In the genomic region with DNA sequence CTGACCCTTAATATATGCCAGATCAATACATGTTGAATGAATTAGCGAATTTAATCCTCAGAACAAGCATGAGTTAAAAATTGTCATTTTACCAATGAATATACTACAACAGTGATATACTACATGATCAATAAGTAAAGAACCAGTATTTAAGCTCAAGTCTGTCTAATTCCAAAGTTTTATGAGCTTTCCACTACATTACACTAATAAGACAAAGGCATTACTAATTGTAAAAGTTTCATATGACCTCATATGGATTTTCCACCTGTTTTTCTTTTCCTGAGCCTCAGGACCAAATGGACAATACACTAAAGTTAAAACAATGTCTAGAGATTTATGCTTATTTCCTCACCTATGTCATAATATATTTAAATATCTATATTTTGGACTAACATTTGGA, we compare ENCODE assay signal across 31 cellular contexts.
DNase-seq lines count a peak whose midpoint lies in the region; ATAC-seq, FAIRE-seq and TF ChIP-seq lines count a peak whose summit lies in the region.
"Had no signal": no experiment of that assay in that cellular context is flagged by ENCODE, and none has a peak within 500 bp of the region (broad histone marks: within the 10 kb centered on the region; RNA-seq: fewer than 3 reads in every experiment).

No MANE protein-coding gene starts in this region.

- no peak for TF ChIP-seq CTCF in HFFc6 (IDR thresholded peaks at IDR 0.05)
- TF ChIP-seq CTCF in endothelial cell of umbilical vein (IDR thresholded peaks at IDR 0.05; ENCODE audit: extremely low read depth in 1 of 2, insufficient read depth in 1 of 2, low read depth in 1 of 2, low read length in 2 of 2) = no peak
- TF ChIP-seq CTCF in thoracic aorta (IDR thresholded peaks at IDR 0.05) = no peak

- H3K9me3 ChIP-seq in SJCRH30 (replicated peaks) (no peaks in the 10 kb centered on the region), endothelial cell of umbilical vein (replicated peaks; ENCODE audit: control insufficient read depth, insufficient read depth, low read length) (no peaks in the 10 kb centered on the region), thoracic aorta (no peaks in the 10 kb centered on the region)
- H3K9me3 ChIP-seq: vagina had no signal

- H3K4me3 Mint-ChIP-seq in HFFc6 = peak overlapping the region; percentile 50; the same call in 1 of the 2 replicates
- H3K4me3 Mint-ChIP-seq: GM23338; neural progenitor cell; stimulated activated naive CD8-positive, alpha-beta T cell treated with anti-CD3 and anti-CD28 coated beads, Interleukin-15, amount 100 ng/mL, for 72 hours had no signal

- DNase-seq in HFFc6 = no peak
- peak in 1 of 2 experiments; percentile 60 for DNase-seq in SJCRH30
- peak; percentile 59 for DNase-seq in endothelial cell of umbilical vein (ENCODE audit: low read depth, low spot score)
- DNase-seq in thoracic aorta (ENCODE audit: low spot score) = no peak
- DNase-seq in NCI-H2107 (lab: John Stamatoyannopoulos, UW) = no peak
- DNase-seq: activated CD4-positive, alpha-beta T cell treated with anti-CD3 and anti-CD28 coated beads for 48 hours; activated T-cell treated with anti-CD3 and anti-CD28 coated beads for 4 hours; amygdala; C1 segment of cervical spinal cord; DMS79; effector CD8-positive, alpha-beta T cell; hippocampal formation; NCI-H1105; NCI-H526; right cardiac atrium; stimulated activated CD8-positive, alpha-beta memory T cell treated with anti-CD3 and anti-CD28 coated beads, Interleukin-4, amount 100 ng/mL, for 48 hours; stimulated activated naive CD8-positive, alpha-beta T cell treated with anti-CD3 and anti-CD28 coated beads, Interleukin-15, amount 100 ng/mL, for 72 hours; T1000; WERI-Rb-1 had no signal

- H3K79me2 ChIP-seq in endothelial cell of umbilical vein (ENCODE audit: control insufficient read depth, insufficient read depth, low read length) = no peaks in the 10 kb centered on the region

- H3K9ac ChIP-seq in endothelial cell of umbilical vein (replicated peaks; ENCODE audit: extremely low read depth, insufficient read depth, low read length) = peak overlapping the region; percentile 67
- H3K9ac ChIP-seq: neural progenitor cell had no signal

- intact Hi-C loops in endothelial cell of umbilical vein (cut with micrococcal nuclease) = loop anchor here (1.0 to 5.0 kb wide), 4 partner anchors 47 to 138 kb away; a partner anchor contains a TSS

- CTCF ChIA-PET in endothelial cell of umbilical vein (lab: Charles Lee) = interaction anchor here (1.0 to 1.4 kb wide), 6 partner anchors 10 to 93 kb away, joined by 3 to 4 read pairs (median 3); no protein-coding TSS in a partner anchor

- BruUV-seq in endothelial cell of umbilical vein (replicated peaks; lab: Mats Ljungman, UMichigan) = no TSS peak

- H3K27ac ChIP-seq in SJCRH30 (peak overlapping the region; percentile 93), endothelial cell of umbilical vein (ENCODE audit: insufficient read depth, low read depth, low read length) (peak overlapping the region; percentile 81), thoracic aorta (peak overlapping the region; percentile 38 to 43)
- H3K27ac ChIP-seq: epithelial cell of prostate, neural progenitor cell, vagina, WERI-Rb-1 had no signal

- POLR2A ChIA-PET in endothelial cell of umbilical vein (lab: Charles Lee) = no interaction called here

- H3K36me3 Mint-ChIP-seq in HFFc6 (ENCODE audit: low read depth) = no peaks in the 10 kb centered on the region

- H3K4me1 Mint-ChIP-seq in HFFc6 (ENCODE audit: low read depth) = peaks cover 74% of the 10 kb centered on the region
- H3K4me1 Mint-ChIP-seq: stimulated activated naive CD8-positive, alpha-beta T cell treated with anti-CD3 and anti-CD28 coated beads, Interleukin-15, amount 100 ng/mL, for 72 hours had no signal

- H3K27me3 ChIP-seq in SJCRH30 (no peaks in the 10 kb centered on the region), endothelial cell of umbilical vein (ENCODE audit: control insufficient read depth in 2 of 2, insufficient read depth in 2 of 2, low read length in 2 of 2) (no peaks in the 10 kb centered on the region), thoracic aorta (replicated peaks; ENCODE audit: insufficient read depth) (no peaks in the 10 kb centered on the region)
- H3K27me3 ChIP-seq: neural progenitor cell, vagina had no signal

- ATAC-seq in thoracic aorta (ENCODE audit: insufficient number of reproducible peaks, low FRiP score, low read depth) (no peak), GM18861 (IDR thresholded peaks at IDR 0.05; ENCODE audit: unreplicated experiment) (no peak), GM21717 (IDR thresholded peaks at IDR 0.05; ENCODE audit: unreplicated experiment) (no peak)
- ATAC-seq: activated naive CD4-positive, alpha-beta T cell treated with anti-CD3 and anti-CD28 coated beads, Interleukin-2, amount 50 U/mL, for 72 hours; GM23338; Panc1; stimulated activated naive CD8-positive, alpha-beta T cell treated with anti-CD3 and anti-CD28 coated beads, Interleukin-15, amount 100 ng/mL, for 72 hours had no signal

- FAIRE-seq in endothelial cell of umbilical vein (lab: Jason Lieb, UNC) = no peak
- FAIRE-seq: colon, G401.6 had no signal

- peak overlapping the region; percentile 62 for H3K4me2 ChIP-seq in endothelial cell of umbilical vein (ENCODE audit: insufficient read depth, low read length)
- H3K4me2 ChIP-seq: GM23338, neural progenitor cell had no signal

- no peak overlapping the region for H2AFZ ChIP-seq in endothelial cell of umbilical vein (ENCODE audit: low read depth, low read length)
- H2AFZ ChIP-seq: GM23338, neural progenitor cell had no signal

- dilution Hi-C loops in endothelial cell of umbilical vein (cut with MboI; ENCODE audit: extremely low pct_ligation_motif_present, low sequenced_read_pairs) = no loop called here

- H3K9me1 ChIP-seq in endothelial cell of umbilical vein (replicated peaks; ENCODE audit: control insufficient read depth, extremely low read depth, insufficient read depth, low read length) = no peaks in the 10 kb centered on the region

- H3K4me3 ChIP-seq in SJCRH30 (no peak overlapping the region), endothelial cell of umbilical vein (replicated peaks in 1 of 3; ENCODE audit: insufficient read depth in 1 of 3, low read depth in 1 of 3, low read length in 3 of 3) (no peak overlapping the region), thoracic aorta (peak overlapping the region; percentile 42)
- H3K4me3 ChIP-seq: GM23338, lung, neural progenitor cell, vagina had no signal

- no peak for TF ChIP-seq POLR2A in endothelial cell of umbilical vein (IDR thresholded peaks at IDR 0.05; ENCODE audit: low read depth, low read length)

- H4K20me1 ChIP-seq in endothelial cell of umbilical vein (replicated peaks; ENCODE audit: control insufficient read depth, extremely low read depth, insufficient read depth, low read length) = no peaks in the 10 kb centered on the region

- H3K27ac Mint-ChIP-seq in HFFc6 = no peak overlapping the region; the same call in 1 of the 2 replicates
- H3K27ac Mint-ChIP-seq: activated naive CD4-positive, alpha-beta T cell treated with anti-CD3 and anti-CD28 coated beads, Interleukin-2, amount 50 U/mL, for 72 hours; activated T-helper 2 cell treated with anti-CD3 and anti-CD28 coated beads, Interferon-gamma antibody, Interleukin-2, Interleukin-4, amounts not matched to agents 10 μg/mL and 5 μg/mL and 100 μg/mL, durations not matched to agents 14 hours and 24 hours and 36 hours; GM23338; neural progenitor cell; stimulated activated naive CD8-positive, alpha-beta T cell treated with anti-CD3 and anti-CD28 coated beads, Interleukin-15, amount 100 ng/mL, for 72 hours had no signal

- H3K36me3 ChIP-seq in SJCRH30 = peaks cover 10% of the 10 kb centered on the region; the same call in 1 of the 2 replicates
- H3K36me3 ChIP-seq in endothelial cell of umbilical vein (ENCODE audit: control insufficient read depth in 2 of 2, extremely low read depth in 1 of 2, insufficient read depth in 2 of 2, low read length in 2 of 2) = no peaks in the 10 kb centered on the region
- no peaks in the 10 kb centered on the region for H3K36me3 ChIP-seq in thoracic aorta
- H3K36me3 ChIP-seq: neural progenitor cell, vagina, WERI-Rb-1 had no signal

- no peaks in the 10 kb centered on the region for H3K27me3 Mint-ChIP-seq in HFFc6 (ENCODE audit: insufficient read depth)
- H3K27me3 Mint-ChIP-seq: stimulated activated naive CD8-positive, alpha-beta T cell treated with anti-CD3 and anti-CD28 coated beads, Interleukin-15, amount 100 ng/mL, for 72 hours had no signal

- H3K4me1 ChIP-seq in SJCRH30 = peaks cover 59% of the 10 kb centered on the region
- peaks cover 51% of the 10 kb centered on the region for H3K4me1 ChIP-seq in endothelial cell of umbilical vein (ENCODE audit: control insufficient read depth, extremely low read depth, insufficient read depth, low read length)
- H3K4me1 ChIP-seq in thoracic aorta (ENCODE audit: control insufficient read depth in 1 of 2, low read depth in 2 of 2) = peaks cover 40 to 64% of the 10 kb centered on the region in 2 donors
- H3K4me1 ChIP-seq: neural progenitor cell had no signal

- no peaks in the 10 kb centered on the region for H3K9me3 Mint-ChIP-seq in HFFc6
- H3K9me3 Mint-ChIP-seq: activated naive CD4-positive, alpha-beta T cell treated with anti-CD3 and anti-CD28 coated beads, Interleukin-2, amount 50 U/mL, for 72 hours; activated T-helper 2 cell treated with anti-CD3 and anti-CD28 coated beads, Interferon-gamma antibody, Interleukin-2, Interleukin-4, amounts not matched to agents 10 μg/mL and 5 μg/mL and 100 μg/mL, durations not matched to agents 14 hours and 24 hours and 36 hours; GM23338; neural progenitor cell; stimulated activated naive CD8-positive, alpha-beta T cell treated with anti-CD3 and anti-CD28 coated beads, Interleukin-15, amount 100 ng/mL, for 72 hours had no signal

TF ChIP-seq in endothelial cell of umbilical vein, 7 proteins besides CTCF, POLR2A, EP300 and RAD21:
- no peak for TF ChIP-seq EZH2 (IDR thresholded peaks at IDR 0.05; ENCODE audit: borderline replicate concordance, low read depth, low read length, severe bottlenecking)
- TF ChIP-seq FOS (IDR thresholded peaks at IDR 0.05; ENCODE audit: borderline replicate concordance, insufficient read depth, low read length) = no peak
- TF ChIP-seq JUN (IDR thresholded peaks at IDR 0.05; ENCODE audit: borderline replicate concordance, insufficient read depth, insufficient read length, low read depth) = no peak
- TF ChIP-seq, protein P1, sequence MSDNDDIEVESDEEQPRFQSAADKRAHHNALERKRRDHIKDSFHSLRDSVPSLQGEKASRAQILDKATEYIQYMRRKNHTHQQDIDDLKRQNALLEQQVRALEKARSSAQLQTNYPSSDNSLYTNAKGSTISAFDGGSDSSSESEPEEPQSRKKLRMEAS (IDR thresholded peaks at IDR 0.05; ENCODE audit: insufficient read depth, insufficient read length) = no peak
- TF ChIP-seq GATA2 (IDR thresholded peaks at IDR 0.05; ENCODE audit: insufficient read depth, insufficient read length, low read depth, low read length) = no peak
- no peak for TF ChIP-seq MYC (IDR thresholded peaks at IDR 0.05; ENCODE audit: low read depth, low read length)
- no peak for TF ChIP-seq POLR2AphosphoS5 (IDR thresholded peaks at IDR 0.05; ENCODE audit: insufficient read depth, low read depth, low read length)

Comparison
In these comparisons a context has a peak if more than half of its experiments do, and no peak if none do; other contexts are left out.
1. H3K27ac ChIP-seq: peak in every context shown above with its lines; median percentile 93 in SJCRH30; 81 in endothelial cell of umbilical vein; 40 in thoracic aorta.